ENCODE assay signal across 20 cellular contexts in genomic region chr1:218750216-218750970, GRCh38.
DNase-seq lines count a peak whose midpoint lies in the region; ATAC-seq and TF ChIP-seq lines count a peak whose summit lies in the region.
"Had no signal": no experiment of that assay in that cellular context is flagged by ENCODE, and none has a peak within 500 bp of the region (broad histone marks: within the 10 kb centered on the region; RNA-seq: fewer than 3 reads in every experiment).

No MANE protein-coding gene starts in this region.

- H3K79me2 ChIP-seq in trophoblast cell (ENCODE audit: control insufficient read depth, insufficient read depth, low read length, poor library complexity), result no peaks in the 10 kb centered on the region

- intact Hi-C loops in Calu3 (cut with micrococcal nuclease; ENCODE audit: unreplicated experiment), result no loop called here

- no peak overlapping the region for H3K4me2 ChIP-seq in trophoblast cell (ENCODE audit: low read length)
- H3K4me2 ChIP-seq: A549; BLaER1 treated with 17β-estradiol and CSF1 and Interleukin-3, amounts not matched to agents 10 nM and 100 nM had no signal

- no peaks in the 10 kb centered on the region for H3K79me1 ChIP-seq in trophoblast cell (ENCODE audit: low read length)

- H3K27ac Mint-ChIP-seq in Calu3 (ENCODE audit: unreplicated experiment), result peak overlapping the region; percentile 16
- H3K27ac Mint-ChIP-seq in stimulated activated memory B cell treated with anti-CD40 and anti-IgM and Interleukin-4, amounts not matched to agents 10 μg/mL and 1 μg/mL and 100 μg/mL, for 72 hours, result no peak overlapping the region
- H3K27ac Mint-ChIP-seq: B cell; CD14-positive monocyte; CD4-positive, alpha-beta memory T cell; CD4-positive, CD25-positive, alpha-beta regulatory T cell; CD8-positive, alpha-beta memory T cell had no signal

- H2BK5ac ChIP-seq in trophoblast cell (ENCODE audit: low read depth, low read length, poor library complexity), result no peak overlapping the region

- H3K36me3 Mint-ChIP-seq in Calu3 (ENCODE audit: insufficient read depth, unreplicated experiment), result no peaks in the 10 kb centered on the region
- H3K36me3 Mint-ChIP-seq in stimulated activated memory B cell treated with anti-CD40 and anti-IgM and Interleukin-4, amounts not matched to agents 10 μg/mL and 1 μg/mL and 100 μg/mL, for 72 hours, result no peaks in the 10 kb centered on the region
- H3K36me3 Mint-ChIP-seq: CD14-positive monocyte; CD4-positive, alpha-beta memory T cell; CD4-positive, CD25-positive, alpha-beta regulatory T cell; CD8-positive, alpha-beta memory T cell had no signal

- H3K9ac ChIP-seq in trophoblast cell (ENCODE audit: low read length), result no peak overlapping the region
- H3K9ac ChIP-seq: BLaER1 treated with 17β-estradiol and CSF1 and Interleukin-3, amounts not matched to agents 10 nM and 100 nM had no signal

- no peak overlapping the region for H2BK12ac ChIP-seq in trophoblast cell (ENCODE audit: low read length)

- peak; percentile 8 for ATAC-seq in stimulated activated memory B cell treated with anti-CD40 and anti-IgM and Interleukin-4, amounts not matched to agents 10 μg/mL and 1 μg/mL and 100 μg/mL, for 72 hours
- ATAC-seq in GM18858 (IDR thresholded peaks at IDR 0.05; ENCODE audit: unreplicated experiment), result no peak
- ATAC-seq: A549, GM12878 had no signal

- peaks cover 32% of the 10 kb centered on the region for H3K4me1 Mint-ChIP-seq in Calu3 (ENCODE audit: low read depth, unreplicated experiment)
- no peaks in the 10 kb centered on the region for H3K4me1 Mint-ChIP-seq in stimulated activated memory B cell treated with anti-CD40 and anti-IgM and Interleukin-4, amounts not matched to agents 10 μg/mL and 1 μg/mL and 100 μg/mL, for 72 hours
- H3K4me1 Mint-ChIP-seq: B cell; CD14-positive monocyte; CD4-positive, alpha-beta memory T cell; CD4-positive, CD25-positive, alpha-beta regulatory T cell; CD8-positive, alpha-beta memory T cell had no signal

- peaks cover 0 to 2% of the 10 kb centered on the region in 2 experiments for H3K36me3 ChIP-seq in trophoblast cell (ENCODE audit: control insufficient read depth in 1 of 2, insufficient read depth in 2 of 2, low read length in 2 of 2)
- H3K36me3 ChIP-seq: BLaER1 treated with 17β-estradiol and CSF1 and Interleukin-3, amounts not matched to agents 10 nM and 100 nM had no signal

- no TSS peak for BruUV-seq in Calu3 (replicated peaks; lab: Mats Ljungman, UMichigan)

- H4K8ac ChIP-seq in trophoblast cell (ENCODE audit: low read depth, low read length), result no peak overlapping the region

- no peak overlapping the region for H3K4me3 Mint-ChIP-seq in Calu3 (ENCODE audit: low read depth, unreplicated experiment)
- H3K4me3 Mint-ChIP-seq in stimulated activated memory B cell treated with anti-CD40 and anti-IgM and Interleukin-4, amounts not matched to agents 10 μg/mL and 1 μg/mL and 100 μg/mL, for 72 hours, result no peak overlapping the region
- H3K4me3 Mint-ChIP-seq: B cell; CD14-positive monocyte; CD4-positive, alpha-beta memory T cell; CD4-positive, CD25-positive, alpha-beta regulatory T cell; CD8-positive, alpha-beta memory T cell had no signal

- no peaks in the 10 kb centered on the region for H3K27me3 ChIP-seq in trophoblast cell (ENCODE audit: insufficient read depth, low read length)
- H3K27me3 ChIP-seq: BLaER1 treated with 17β-estradiol and CSF1 and Interleukin-3, amounts not matched to agents 10 nM and 100 nM had no signal

- H4K91ac ChIP-seq in trophoblast cell (ENCODE audit: low read depth, low read length), result no peak overlapping the region

- no peak overlapping the region for H3K14ac ChIP-seq in trophoblast cell (ENCODE audit: low read length)

- H3K4me1 ChIP-seq in trophoblast cell (ENCODE audit: control insufficient read depth in 1 of 2, insufficient read depth in 2 of 2, low read length in 2 of 2), result peaks cover 0 to 5% of the 10 kb centered on the region in 2 experiments
- H3K4me1 ChIP-seq: BLaER1 treated with 17β-estradiol and CSF1 and Interleukin-3, amounts not matched to agents 10 nM and 100 nM had no signal

- no peak overlapping the region for H3K4ac ChIP-seq in trophoblast cell (ENCODE audit: low read depth, low read length)

- H3K9me3 ChIP-seq in trophoblast cell (ENCODE audit: insufficient read depth, low read depth, low read length), result peaks cover 2% of the 10 kb centered on the region

- H3K18ac ChIP-seq in trophoblast cell (ENCODE audit: low read length), result no peak overlapping the region

- H3K9me3 Mint-ChIP-seq in Calu3 (ENCODE audit: low read depth, unreplicated experiment), result peaks cover 3% of the 10 kb centered on the region
- peaks cover 4% of the 10 kb centered on the region for H3K9me3 Mint-ChIP-seq in stimulated activated memory B cell treated with anti-CD40 and anti-IgM and Interleukin-4, amounts not matched to agents 10 μg/mL and 1 μg/mL and 100 μg/mL, for 72 hours

- no peak overlapping the region for H2AFZ ChIP-seq in trophoblast cell (ENCODE audit: insufficient read depth, low read length, poor library complexity)

- CTCF ChIA-PET in Calu3 (lab: Charles Lee), result no interaction called here

- H3K27me3 Mint-ChIP-seq in Calu3 (ENCODE audit: unreplicated experiment), result no peaks in the 10 kb centered on the region
- no peaks in the 10 kb centered on the region for H3K27me3 Mint-ChIP-seq in stimulated activated memory B cell treated with anti-CD40 and anti-IgM and Interleukin-4, amounts not matched to agents 10 μg/mL and 1 μg/mL and 100 μg/mL, for 72 hours
- H3K27me3 Mint-ChIP-seq: B cell; CD4-positive, alpha-beta memory T cell; CD4-positive, CD25-positive, alpha-beta regulatory T cell had no signal

- DNase-seq in Calu3 (no peak), M059J (ENCODE audit: low read depth) (peak; percentile 12), trophoblast cell (peak; percentile 73 to 82)
- no peak for DNase-seq in activated naive CD4-positive, alpha-beta T cell treated with Interleukin-2 at 50 U/mL for 16 hours
- no peak for DNase-seq in NK-92 treated with Interleukin-12 subunit alpha and Interleukin-12 subunit beta, amount 100 ng/mL, for 24 hours (lab: John Stamatoyannopoulos, UW)
- DNase-seq: AML-193; CD4-positive, alpha-beta memory T cell; CD4-positive, CD25-positive, alpha-beta regulatory T cell; CD8-positive, alpha-beta memory T cell; COR-L47; DMS79 treated with DMSO at 0.1 percent for 48 hours; GDM1 had no signal

- H4K12ac ChIP-seq in trophoblast cell (ENCODE audit: low read depth, low read length), result no peak overlapping the region

- H3K27ac ChIP-seq in trophoblast cell (ENCODE audit: low read depth, low read length), result no peak overlapping the region
- H3K27ac ChIP-seq: 22Rv1; BLaER1 treated with 17β-estradiol and CSF1 and Interleukin-3, amounts not matched to agents 10 nM and 100 nM had no signal

- no peak overlapping the region for H3K4me3 ChIP-seq in trophoblast cell (ENCODE audit: low read depth, low read length)
- H3K4me3 ChIP-seq: A549; BLaER1 treated with 17β-estradiol and CSF1 and Interleukin-3, amounts not matched to agents 10 nM and 100 nM; GM12878 had no signal

- H2AK5ac ChIP-seq in trophoblast cell (ENCODE audit: low read length), result no peak overlapping the region

- no peak overlapping the region for H3K23ac ChIP-seq in trophoblast cell (ENCODE audit: low read length)

- WGBS in trophoblast cell (ENCODE audit: extremely low coverage, insufficient coverage, insufficient read length), result no CpG with 5 or more reads among the region's 16 CpGs

- H2BK120ac ChIP-seq in trophoblast cell (ENCODE audit: insufficient read depth, low read length, poor library complexity), result no peak overlapping the region

- no peak for TF ChIP-seq CTCF in Calu3 (IDR thresholded peaks at IDR 0.05; ENCODE audit: unreplicated experiment)

Comparison
In these comparisons a context has a peak if more than half of its experiments do, and no peak if none do; other contexts are left out.
1. DNase-seq: peak in M059J (single experiment) and trophoblast cell (2 of 2); none in Calu3 (single experiment), activated naive CD4-positive, alpha-beta T cell treated with Interleukin-2 at 50 U/mL for 16 hours (single experiment) and NK-92 treated with Interleukin-12 subunit alpha and Interleukin-12 subunit beta, amount 100 ng/mL, for 24 hours (single experiment).